ENCODE assay signal across 17 cellular contexts in the genomic region with DNA sequence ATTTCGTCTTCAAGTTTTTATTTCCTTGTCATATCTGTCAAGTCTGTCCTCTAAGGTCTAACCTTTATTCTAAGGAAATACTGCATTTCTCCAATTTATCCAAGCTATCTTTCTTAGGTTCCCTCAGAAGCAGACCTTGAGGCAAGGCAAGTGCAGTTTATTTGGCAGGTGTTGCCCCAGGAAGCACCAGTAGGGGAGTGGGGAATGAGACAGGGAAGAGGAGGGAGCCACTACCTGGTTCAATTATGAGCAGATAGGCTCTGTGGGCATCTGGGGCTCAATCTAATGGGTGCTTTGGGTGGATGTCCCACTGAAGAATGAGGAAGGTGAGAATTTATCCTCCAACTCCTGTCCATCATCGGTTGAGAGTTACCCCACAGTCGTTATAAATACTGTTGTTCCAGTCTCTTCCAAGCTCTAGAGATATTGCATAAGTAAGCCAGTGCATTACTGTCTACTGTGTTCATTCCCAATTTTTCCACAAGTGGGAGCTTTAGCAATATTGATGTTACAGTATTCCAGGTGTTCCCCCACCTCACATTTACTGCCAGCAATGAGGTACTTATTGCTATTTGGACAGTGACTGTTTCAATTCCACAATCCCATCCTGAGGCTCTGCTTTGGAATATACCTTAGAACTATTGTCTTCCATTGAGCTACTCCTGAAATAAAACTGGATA.
DNase-seq lines count a peak whose midpoint lies in the region; FAIRE-seq and TF ChIP-seq lines count a peak whose summit lies in the region.
"Had no signal": no experiment of that assay in that cellular context is flagged by ENCODE, and none has a peak within 500 bp of the region (broad histone marks: within the 10 kb centered on the region; RNA-seq: fewer than 3 reads in every experiment).

No MANE protein-coding gene starts in this region.

- FAIRE-seq in keratinocyte (lab: Jason Lieb, UNC) = no peak
- FAIRE-seq: H1, K562 had no signal

- no peak overlapping the region for H3K27ac ChIP-seq in C4-2B
- H3K27ac ChIP-seq in WERI-Rb-1 = no peak overlapping the region
- H3K27ac ChIP-seq in keratinocyte (ENCODE audit: control insufficient read depth, insufficient read depth, low read length) = no peak overlapping the region
- H3K27ac ChIP-seq: spleen, tibial nerve had no signal

- no peaks in the 10 kb centered on the region for H3K27me3 ChIP-seq in WERI-Rb-1 (ENCODE audit: insufficient read depth, low read depth, severe bottlenecking)
- no peaks in the 10 kb centered on the region for H3K27me3 ChIP-seq in keratinocyte (ENCODE audit: control insufficient read depth, extremely low read depth, insufficient read depth, low read length)
- H3K27me3 ChIP-seq: spleen, tibial nerve had no signal

- no peak overlapping the region for H3K9ac ChIP-seq in keratinocyte (ENCODE audit: control insufficient read depth, extremely low read depth, insufficient read depth, low read length)

- H3K79me2 ChIP-seq in keratinocyte (ENCODE audit: control insufficient read depth, insufficient read depth, low read length) = no peaks in the 10 kb centered on the region

- H3K4me2 ChIP-seq in keratinocyte (ENCODE audit: control insufficient read depth, extremely low read depth, insufficient read depth, low read depth, low read length) = no peak overlapping the region

- intact Hi-C loops in posterior cingulate gyrus (cut with DNase I) = no loop called here

- no peak overlapping the region for H3K4me3 ChIP-seq in WERI-Rb-1 (ENCODE audit: low read depth, low read length)
- no peak overlapping the region for H3K4me3 ChIP-seq in keratinocyte (ENCODE audit: control insufficient read depth in 2 of 3, extremely low read depth in 1 of 3, insufficient read depth in 2 of 3, low read depth in 1 of 3, low read length in 3 of 3)
- H3K4me3 ChIP-seq: K562, spleen, tibial nerve had no signal

- H3K9me3 ChIP-seq in WERI-Rb-1 (ENCODE audit: severe bottlenecking) = no peaks in the 10 kb centered on the region
- H3K9me3 ChIP-seq in keratinocyte (ENCODE audit: control insufficient read depth, low read depth, low read length) = no peaks in the 10 kb centered on the region
- H3K9me3 ChIP-seq: tibial nerve had no signal

- no peaks in the 10 kb centered on the region for H3K4me1 ChIP-seq in keratinocyte (ENCODE audit: control insufficient read depth, extremely low read depth, insufficient read depth, low read length)
- H3K4me1 ChIP-seq: spleen, tibial nerve had no signal

- H4K20me1 ChIP-seq in keratinocyte (ENCODE audit: control insufficient read depth, extremely low read depth, insufficient read depth, low read length) = no peaks in the 10 kb centered on the region

- DNase-seq in HT-29 (ENCODE audit: low spot score) (peak; percentile 66), WERI-Rb-1 (no peak), keratinocyte (ENCODE audit: low read depth, low spot score) (no peak), DMS153 (lab: John Stamatoyannopoulos, UW) (no peak), NCI-H524 treated with DMSO at 0.1 percent for 48 hours (lab: John Stamatoyannopoulos, UW) (no peak), posterior cingulate gyrus (no peak)
- no peak for DNase-seq in central memory CD4-positive, alpha-beta T cell
- DNase-seq: activated naive CD8-positive, alpha-beta T cell treated with anti-CD3 and anti-CD28 coated beads, Interleukin-2, amount 50 U/mL, for 24 hours; DND-41; effector CD8-positive, alpha-beta T cell; hypothalamus; NCI-H2081 treated with DMSO at 0.1 percent for 48 hours; spleen had no signal

- peak; percentile 62 for TF ChIP-seq CTCF in C4-2B (conservative IDR thresholded peaks at IDR 0.05)
- TF ChIP-seq CTCF in WERI-Rb-1 (IDR thresholded peaks at IDR 0.05; ENCODE audit: low read depth, low read length) = 0 out of 2 replicates have a peak, but pooled peaks have one; percentile 13
- peak in 2 of 3 experiments; percentile 15 to 21 for TF ChIP-seq CTCF in keratinocyte (optimal IDR thresholded peaks at IDR 0.05 in 1 of 3, IDR thresholded peaks at IDR 0.05 in 1 of 3, conservative IDR thresholded peaks at IDR 0.05 in 1 of 3; ENCODE audit: extremely low read depth in 1 of 3, insufficient read depth in 2 of 3, low read length in 3 of 3)

- H3K36me3 ChIP-seq in WERI-Rb-1 = no peaks in the 10 kb centered on the region
- H3K36me3 ChIP-seq in keratinocyte (ENCODE audit: control insufficient read depth in 2 of 2, extremely low read depth in 1 of 2, insufficient read depth in 2 of 2, low read length in 2 of 2) = no peaks in the 10 kb centered on the region
- H3K36me3 ChIP-seq: spleen, tibial nerve had no signal

- dilution Hi-C loops in keratinocyte (cut with MboI; ENCODE audit: extremely low pct_ligation_motif_present, low sequenced_read_pairs) = no loop called here

- H2AFZ ChIP-seq in keratinocyte (ENCODE audit: control insufficient read depth, low read length) = no peak overlapping the region

- no peaks in the 10 kb centered on the region for H3K9me1 ChIP-seq in keratinocyte (ENCODE audit: control insufficient read depth, extremely low read depth, insufficient read depth, low read length)
